Comparison of ENCODE assay signal across 1 cellular context in the genomic region with DNA sequence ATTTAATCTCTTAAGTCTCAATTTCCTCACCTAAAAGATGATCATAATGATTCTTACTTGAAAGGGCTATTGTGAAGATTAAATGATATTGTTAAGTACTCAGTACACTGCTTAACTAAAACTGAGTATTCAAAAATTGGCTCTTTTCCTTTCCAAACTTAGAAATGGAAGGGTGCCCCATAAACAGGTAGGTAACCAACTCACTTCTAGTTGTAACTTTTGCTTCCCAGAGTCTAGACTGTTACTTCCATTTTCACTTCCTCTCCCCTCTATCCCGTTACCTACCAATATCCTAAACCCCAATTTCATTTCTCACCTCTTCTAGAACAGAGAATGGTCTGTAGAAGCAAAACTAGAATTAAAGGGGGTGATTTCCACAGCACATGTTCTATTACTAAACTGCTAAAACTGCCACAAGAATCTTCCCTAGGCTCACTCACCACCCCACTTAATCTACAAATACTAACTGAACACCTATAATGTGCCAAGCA.
TF ChIP-seq lines count a peak whose summit lies in the region.

No MANE protein-coding gene starts in this region.

TF ChIP-seq in K562, 482 proteins besides CTCF, POLR2A, EP300 and RAD21 (continued from another document):
- TF ChIP-seq, protein P1, sequence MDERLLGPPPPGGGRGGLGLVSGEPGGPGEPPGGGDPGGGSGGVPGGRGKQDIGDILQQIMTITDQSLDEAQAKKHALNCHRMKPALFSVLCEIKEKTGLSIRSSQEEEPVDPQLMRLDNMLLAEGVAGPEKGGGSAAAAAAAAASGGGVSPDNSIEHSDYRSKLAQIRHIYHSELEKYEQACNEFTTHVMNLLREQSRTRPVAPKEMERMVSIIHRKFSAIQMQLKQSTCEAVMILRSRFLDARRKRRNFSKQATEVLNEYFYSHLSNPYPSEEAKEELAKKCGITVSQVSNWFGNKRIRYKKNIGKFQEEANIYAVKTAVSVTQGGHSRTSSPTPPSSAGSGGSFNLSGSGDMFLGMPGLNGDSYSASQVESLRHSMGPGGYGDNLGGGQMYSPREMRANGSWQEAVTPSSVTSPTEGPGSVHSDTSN (CRISPR knock-in tag; IDR thresholded peaks at IDR 0.05; ENCODE audit: low read depth): no peak
- TF ChIP-seq, protein P1 (tag; conservative IDR thresholded peaks at IDR 0.05; ENCODE audit: low read depth): no peak
- TF ChIP-seq RBBP5 (IDR thresholded peaks at IDR 0.05; ENCODE audit: borderline replicate concordance, insufficient read depth, low read length, poor library complexity, severe bottlenecking) (no peak), IRF2 (CRISPR knock-in tag; IDR thresholded peaks at IDR 0.05) (no peak), RBM22 (IDR thresholded peaks at IDR 0.05; ENCODE audit: low read depth, low read length, poor library complexity, severe bottlenecking) (no peak), MAFK (IDR thresholded peaks at IDR 0.05; ENCODE audit: low read length) (0 out of 2 replicates have a peak, but pooled peaks have one; percentile 9), HIVEP1 (CRISPR knock-in tag; IDR thresholded peaks at IDR 0.05) (no peak), ZNF699 (CRISPR knock-in tag; IDR thresholded peaks at IDR 0.05; ENCODE audit: insufficient replicate concordance) (no peak), PTRF (tag; IDR thresholded peaks at IDR 0.05) (no peak)
- TF ChIP-seq, protein P2, sequence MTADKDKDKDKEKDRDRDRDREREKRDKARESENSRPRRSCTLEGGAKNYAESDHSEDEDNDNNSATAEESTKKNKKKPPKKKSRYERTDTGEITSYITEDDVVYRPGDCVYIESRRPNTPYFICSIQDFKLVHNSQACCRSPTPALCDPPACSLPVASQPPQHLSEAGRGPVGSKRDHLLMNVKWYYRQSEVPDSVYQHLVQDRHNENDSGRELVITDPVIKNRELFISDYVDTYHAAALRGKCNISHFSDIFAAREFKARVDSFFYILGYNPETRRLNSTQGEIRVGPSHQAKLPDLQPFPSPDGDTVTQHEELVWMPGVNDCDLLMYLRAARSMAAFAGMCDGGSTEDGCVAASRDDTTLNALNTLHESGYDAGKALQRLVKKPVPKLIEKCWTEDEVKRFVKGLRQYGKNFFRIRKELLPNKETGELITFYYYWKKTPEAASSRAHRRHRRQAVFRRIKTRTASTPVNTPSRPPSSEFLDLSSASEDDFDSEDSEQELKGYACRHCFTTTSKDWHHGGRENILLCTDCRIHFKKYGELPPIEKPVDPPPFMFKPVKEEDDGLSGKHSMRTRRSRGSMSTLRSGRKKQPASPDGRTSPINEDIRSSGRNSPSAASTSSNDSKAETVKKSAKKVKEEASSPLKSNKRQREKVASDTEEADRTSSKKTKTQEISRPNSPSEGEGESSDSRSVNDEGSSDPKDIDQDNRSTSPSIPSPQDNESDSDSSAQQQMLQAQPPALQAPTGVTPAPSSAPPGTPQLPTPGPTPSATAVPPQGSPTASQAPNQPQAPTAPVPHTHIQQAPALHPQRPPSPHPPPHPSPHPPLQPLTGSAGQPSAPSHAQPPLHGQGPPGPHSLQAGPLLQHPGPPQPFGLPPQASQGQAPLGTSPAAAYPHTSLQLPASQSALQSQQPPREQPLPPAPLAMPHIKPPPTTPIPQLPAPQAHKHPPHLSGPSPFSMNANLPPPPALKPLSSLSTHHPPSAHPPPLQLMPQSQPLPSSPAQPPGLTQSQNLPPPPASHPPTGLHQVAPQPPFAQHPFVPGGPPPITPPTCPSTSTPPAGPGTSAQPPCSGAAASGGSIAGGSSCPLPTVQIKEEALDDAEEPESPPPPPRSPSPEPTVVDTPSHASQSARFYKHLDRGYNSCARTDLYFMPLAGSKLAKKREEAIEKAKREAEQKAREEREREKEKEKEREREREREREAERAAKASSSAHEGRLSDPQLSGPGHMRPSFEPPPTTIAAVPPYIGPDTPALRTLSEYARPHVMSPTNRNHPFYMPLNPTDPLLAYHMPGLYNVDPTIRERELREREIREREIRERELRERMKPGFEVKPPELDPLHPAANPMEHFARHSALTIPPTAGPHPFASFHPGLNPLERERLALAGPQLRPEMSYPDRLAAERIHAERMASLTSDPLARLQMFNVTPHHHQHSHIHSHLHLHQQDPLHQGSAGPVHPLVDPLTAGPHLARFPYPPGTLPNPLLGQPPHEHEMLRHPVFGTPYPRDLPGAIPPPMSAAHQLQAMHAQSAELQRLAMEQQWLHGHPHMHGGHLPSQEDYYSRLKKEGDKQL (CRISPR knock-in tag; IDR thresholded peaks at IDR 0.05; ENCODE audit: borderline replicate concordance): no peak
- TF ChIP-seq, protein P3, sequence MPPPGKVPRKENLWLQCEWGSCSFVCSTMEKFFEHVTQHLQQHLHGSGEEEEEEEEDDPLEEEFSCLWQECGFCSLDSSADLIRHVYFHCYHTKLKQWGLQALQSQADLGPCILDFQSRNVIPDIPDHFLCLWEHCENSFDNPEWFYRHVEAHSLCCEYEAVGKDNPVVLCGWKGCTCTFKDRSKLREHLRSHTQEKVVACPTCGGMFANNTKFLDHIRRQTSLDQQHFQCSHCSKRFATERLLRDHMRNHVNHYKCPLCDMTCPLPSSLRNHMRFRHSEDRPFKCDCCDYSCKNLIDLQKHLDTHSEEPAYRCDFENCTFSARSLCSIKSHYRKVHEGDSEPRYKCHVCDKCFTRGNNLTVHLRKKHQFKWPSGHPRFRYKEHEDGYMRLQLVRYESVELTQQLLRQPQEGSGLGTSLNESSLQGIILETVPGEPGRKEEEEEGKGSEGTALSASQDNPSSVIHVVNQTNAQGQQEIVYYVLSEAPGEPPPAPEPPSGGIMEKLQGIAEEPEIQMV (tag; conservative IDR thresholded peaks at IDR 0.05; ENCODE audit: low read depth): no peak
